Comparison of ENCODE assay signal across 8 cellular contexts in genomic region chr16:1991135-1991551, GRCh38. TPM values are rescaled to one million over a fixed set of nuclear protein-coding genes. Genes with fewer than 3 reads are reported as not detected.
DNase-seq lines count a peak whose midpoint lies in the region; ATAC-seq, FAIRE-seq and TF ChIP-seq lines count a peak whose summit lies in the region.

No MANE protein-coding gene starts in this region.

- no peaks in the 10 kb centered on the region for H3K9me3 Mint-ChIP-seq in activated T-cell treated with anti-CD3 and anti-CD28 coated beads, Interleukin-2, amount 50 U/mL, for 4 hours
- H3K9me3 Mint-ChIP-seq in naive thymus-derived CD4-positive, alpha-beta T cell: no peaks in the 10 kb centered on the region

- H3K27ac ChIP-seq in naive thymus-derived CD4-positive, alpha-beta T cell (ENCODE audit: low read depth, low read length): no peak overlapping the region

- H3K4me3 Mint-ChIP-seq in activated T-cell treated with anti-CD3 and anti-CD28 coated beads, Interleukin-2, amount 50 U/mL, for 4 hours: peak overlapping the region; percentile 70
- peak overlapping the region; percentile 68 to 83 (median 77) for H3K4me3 Mint-ChIP-seq in naive thymus-derived CD4-positive, alpha-beta T cell

- intact Hi-C loops in naive thymus-derived CD4-positive, alpha-beta T cell (cut with micrococcal nuclease): loop anchor here (2.0 to 10.0 kb wide), 2 partner anchors 26 to 234 kb away; partner anchors contain the start of genes E4F1 (in 1 of the 2) and RPS2 (in 1 of the 2)

- peak overlapping the region; percentile 39 for H3K4me3 ChIP-seq in naive thymus-derived CD4-positive, alpha-beta T cell (ENCODE audit: low read length)

- H3K4me1 Mint-ChIP-seq in activated T-cell treated with anti-CD3 and anti-CD28 coated beads, Interleukin-2, amount 50 U/mL, for 4 hours (ENCODE audit: low read depth): peaks cover 23% of the 10 kb centered on the region
- H3K4me1 Mint-ChIP-seq in naive thymus-derived CD4-positive, alpha-beta T cell: peaks cover 5 to 33% (median 22%) of the 10 kb centered on the region in 7 donors

- H3K9me3 ChIP-seq in naive thymus-derived CD4-positive, alpha-beta T cell (ENCODE audit: control insufficient read depth in 2 of 3, low read length in 3 of 3): no peaks in the 10 kb centered on the region

- peaks cover 0 to 3% of the 10 kb centered on the region in 2 donors for H3K27me3 ChIP-seq in naive thymus-derived CD4-positive, alpha-beta T cell (ENCODE audit: control insufficient read depth in 2 of 2, insufficient read depth in 2 of 2, low read length in 2 of 2)

- POLR2A ChIA-PET in naive thymus-derived CD4-positive, alpha-beta T cell (lab: Charles Lee): interaction anchor here (0.6 to 3.7 kb wide), 14 partner anchors 9 to 1242 kb away, joined by 3 to 39 read pairs (median 4); partner anchors contain the start of genes KCTD5, NDUFB10, NOXO1 and PGP

- CTCF ChIA-PET in naive thymus-derived CD4-positive, alpha-beta T cell (lab: Charles Lee): no interaction called here

- no peak for DNase-seq in GM12892 (ENCODE audit: insufficient read length)
- peak; percentile 43 for DNase-seq in activated T-cell treated with anti-CD3 and anti-CD28 coated beads, Interleukin-2, amount 50 U/mL, for 4 hours
- DNase-seq in naive thymus-derived CD4-positive, alpha-beta T cell: peak in 4 of 9 donors; percentile 36 to 55 (median 42)
- DNase-seq in LoVo (ENCODE audit: low spot score): no peak
- DNase-seq in HCEC 1CT: no peak
- DNase-seq in NCI-H1436 (lab: John Stamatoyannopoulos, UW): no peak

- H3K27ac Mint-ChIP-seq in naive thymus-derived CD4-positive, alpha-beta T cell: peak overlapping the region in 6 of 9 donors; percentile 59 to 82 (median 68)

- no peaks in the 10 kb centered on the region for H3K36me3 Mint-ChIP-seq in activated T-cell treated with anti-CD3 and anti-CD28 coated beads, Interleukin-2, amount 50 U/mL, for 4 hours (ENCODE audit: insufficient read depth)
- peaks cover 0 to 8% (median 4%) of the 10 kb centered on the region in 5 donors for H3K36me3 Mint-ChIP-seq in naive thymus-derived CD4-positive, alpha-beta T cell

- TF ChIP-seq POLR2A in GM12892 (IDR thresholded peaks at IDR 0.05; ENCODE audit: low read depth, low read length): peak; percentile 31; the same call in 1 of the 2 replicates

- peaks cover 0 to 8% (median 0%) of the 10 kb centered on the region in 3 experiments for H3K36me3 ChIP-seq in naive thymus-derived CD4-positive, alpha-beta T cell (ENCODE audit: control insufficient read depth in 2 of 3, insufficient read depth in 3 of 3, low read length in 3 of 3)

- ATAC-seq in HG03060 (IDR thresholded peaks at IDR 0.05; ENCODE audit: low read depth, unreplicated experiment) (peak; percentile 44), GM21717 (IDR thresholded peaks at IDR 0.05; ENCODE audit: unreplicated experiment) (no peak)
- peak; percentile 21 to 39 for ATAC-seq in activated T-cell treated with anti-CD3 and anti-CD28 coated beads, Interleukin-2, amount 50 U/mL, for 4 hours
- ATAC-seq in naive thymus-derived CD4-positive, alpha-beta T cell: peak; percentile 16

- FAIRE-seq in GM12892 (lab: Jason Lieb, UNC): peak; percentile 83

- peaks cover 11% of the 10 kb centered on the region for H3K27me3 Mint-ChIP-seq in activated T-cell treated with anti-CD3 and anti-CD28 coated beads, Interleukin-2, amount 50 U/mL, for 4 hours (ENCODE audit: low read depth)
- peaks cover 8 to 17% (median 12%) of the 10 kb centered on the region in 5 donors for H3K27me3 Mint-ChIP-seq in naive thymus-derived CD4-positive, alpha-beta T cell

- H3K4me1 ChIP-seq in naive thymus-derived CD4-positive, alpha-beta T cell (ENCODE audit: control insufficient read depth in 2 of 2, insufficient read depth in 2 of 2, low read length in 2 of 2): peaks cover 15 to 16% of the 10 kb centered on the region in 2 donors

RNA-seq across cellular contexts. Expression of gene SYNGR3, which starts 1.4 kb away (rescaled TPM):
- 3.3 TPM for polyA plus RNA-seq in GM12892 (2012; ENCODE audit: missing spikeins)
- total RNA-seq in activated T-cell treated with anti-CD3 and anti-CD28 coated beads, Interleukin-2, amount 50 U/mL, for 4 hours: 1 to 10 TPM; 2.7 to 4.3 (median 3.5) TPM
- 1 to 10 TPM in 2 of 5 experiments, under 1 TPM in 3; 0.49 to 8.8 (median 0.80) TPM for total RNA-seq in naive thymus-derived CD4-positive, alpha-beta T cell
- polyA plus RNA-seq in naive thymus-derived CD4-positive, alpha-beta T cell: 1 to 10 TPM in 1 of 2 donors, under 1 TPM in 1; 0.92 to 1.6 TPM

RNA-seq across cellular contexts. Expression of gene GFER, which starts 7.2 kb away (rescaled TPM):
- 19.1 TPM for polyA plus RNA-seq in GM12892 (2012; ENCODE audit: missing spikeins)
- 10 to 100 TPM; 34.9 to 50.0 (median 47.2) TPM for total RNA-seq in activated T-cell treated with anti-CD3 and anti-CD28 coated beads, Interleukin-2, amount 50 U/mL, for 4 hours
- 10 to 100 TPM; 14.0 to 28.2 (median 18.1) TPM for total RNA-seq in naive thymus-derived CD4-positive, alpha-beta T cell
- 10 to 100 TPM; 19.6 to 30.8 TPM for polyA plus RNA-seq in naive thymus-derived CD4-positive, alpha-beta T cell

RNA-seq across cellular contexts. Expression of gene NOXO1, which starts 9.9 kb away (rescaled TPM):
- polyA plus RNA-seq in GM12892 (2012; ENCODE audit: missing spikeins): not detected
- under 1 TPM in 1 of 3 donors, not detected in 2; 0.35 TPM for total RNA-seq in activated T-cell treated with anti-CD3 and anti-CD28 coated beads, Interleukin-2, amount 50 U/mL, for 4 hours
- 1 to 10 TPM in 1 of 5 experiments, under 1 TPM in 4; 0.24 to 1.3 (median 0.79) TPM for total RNA-seq in naive thymus-derived CD4-positive, alpha-beta T cell
- polyA plus RNA-seq in naive thymus-derived CD4-positive, alpha-beta T cell: under 1 TPM; 0.17 to 0.29 TPM

RNA-seq across cellular contexts. Expression of gene ZNF598, which starts 18.5 kb away (rescaled TPM):
- polyA plus RNA-seq in GM12892 (2012; ENCODE audit: missing spikeins): 9.7 TPM
- total RNA-seq in activated T-cell treated with anti-CD3 and anti-CD28 coated beads, Interleukin-2, amount 50 U/mL, for 4 hours: 100 to 1,000 TPM; 118 to 127 (median 126) TPM
- total RNA-seq in naive thymus-derived CD4-positive, alpha-beta T cell: 10 to 100 TPM; 44.3 to 63.2 (median 49.8) TPM
- 1 to 10 TPM; 1.9 to 9.4 TPM for polyA plus RNA-seq in naive thymus-derived CD4-positive, alpha-beta T cell

RNA-seq across cellular contexts. Expression of gene TBL3, which starts 19.3 kb away (rescaled TPM):
- polyA plus RNA-seq in GM12892 (2012; ENCODE audit: missing spikeins): 16.1 TPM
- 100 to 1,000 TPM; 146 to 159 (median 156) TPM for total RNA-seq in activated T-cell treated with anti-CD3 and anti-CD28 coated beads, Interleukin-2, amount 50 U/mL, for 4 hours
- 10 to 100 TPM; 17.2 to 45.2 (median 27.6) TPM for total RNA-seq in naive thymus-derived CD4-positive, alpha-beta T cell
- 10 to 100 TPM; 59.4 to 89.8 TPM for polyA plus RNA-seq in naive thymus-derived CD4-positive, alpha-beta T cell
